In the genomic region with DNA sequence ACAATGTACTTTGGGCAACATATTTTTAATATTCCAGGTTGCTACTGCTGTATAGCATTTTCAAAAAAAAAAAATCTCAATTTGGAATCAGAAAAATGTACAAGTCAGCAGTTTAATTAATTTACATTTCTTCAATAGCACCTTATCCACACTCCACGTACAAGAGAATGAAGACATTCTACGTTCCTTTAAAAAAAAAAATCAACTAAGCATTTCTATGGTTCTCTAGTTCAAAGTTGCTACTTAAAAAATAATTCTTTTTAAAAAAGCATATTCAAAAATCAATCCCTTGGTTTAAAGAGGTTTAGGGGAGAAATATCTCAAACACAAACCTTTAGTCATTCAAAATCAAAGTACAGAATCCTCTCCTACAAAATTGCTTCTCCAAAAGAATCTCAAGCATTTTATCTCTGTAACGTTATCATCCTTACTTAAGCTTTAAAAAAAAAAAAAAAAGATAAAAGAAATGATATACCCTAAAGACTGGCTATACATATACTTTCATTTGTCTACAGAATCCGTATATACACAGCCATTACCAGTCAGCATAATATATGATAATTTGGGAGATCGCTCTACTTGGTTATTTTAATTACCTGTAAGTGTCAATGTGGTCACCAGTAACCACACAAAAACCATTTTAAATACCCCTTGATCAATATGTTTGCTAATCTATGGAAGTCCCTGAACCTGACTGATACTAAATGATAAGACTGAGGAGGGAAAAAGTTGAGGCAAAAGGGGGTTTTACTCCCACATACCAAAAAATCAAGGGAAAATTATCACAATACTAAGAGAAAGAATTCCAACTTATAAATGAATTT, we compare ENCODE assay signal across 9 cellular contexts. TPM values are rescaled to one million over a fixed set of nuclear protein-coding genes. Genes with fewer than 3 reads are reported as not detected.
A peak's percentile ranks its signal among the peaks of the same experiment; 100 is the strongest.
DNase-seq lines count a peak whose midpoint lies in the region; ATAC-seq and TF ChIP-seq lines count a peak whose summit lies in the region.
"Had no signal": no experiment of that assay in that cellular context is flagged by ENCODE, and none has a peak within 500 bp of the region (broad histone marks: within the 10 kb centered on the region; RNA-seq: fewer than 3 reads in every experiment).

No MANE protein-coding gene starts in this region.

- in situ Hi-C loops in KBM-7 (cut with MboI; ENCODE audit: low pct_unique_long_range_greater_than_20kb, low sequenced_read_pairs) = no loop called here

- H3K4me3 Mint-ChIP-seq in central memory CD8-positive, alpha-beta T cell = peak overlapping the region; percentile 84
- H3K4me3 Mint-ChIP-seq in natural killer cell = peak overlapping the region; percentile 96

- H3K4me2 ChIP-seq in BLaER1 treated with 17β-estradiol and CSF1 and Interleukin-3, amounts not matched to agents 10 nM and 100 nM = peak overlapping the region; percentile 66 to 92 (median 81); a peak in 21 of 22 replicates

- H3K36me3 Mint-ChIP-seq in central memory CD8-positive, alpha-beta T cell (ENCODE audit: insufficient read depth) = peaks cover 14% of the 10 kb centered on the region
- H3K36me3 Mint-ChIP-seq in natural killer cell = peaks cover 8% of the 10 kb centered on the region

- intact Hi-C loops in natural killer cell (cut with micrococcal nuclease) = loop anchor here (5.0 kb wide), 2 partner anchors 37 to 207 kb away; no protein-coding TSS in a partner anchor

- no peaks in the 10 kb centered on the region for H3K27me3 ChIP-seq in BLaER1 treated with 17β-estradiol and CSF1 and Interleukin-3, amounts not matched to agents 10 nM and 100 nM

- TF ChIP-seq CTCF in natural killer cell (IDR thresholded peaks at IDR 0.05) = no peak

- no peak for ATAC-seq in central memory CD8-positive, alpha-beta T cell (replicated peaks; ENCODE audit: extremely low read depth, poor library complexity, severe bottlenecking)
- ATAC-seq in natural killer cell (no peak), HG02798 (IDR thresholded peaks at IDR 0.05; ENCODE audit: poor library complexity, unreplicated experiment) (no peak), GM18868 (IDR thresholded peaks at IDR 0.05; ENCODE audit: unreplicated experiment) (no peak), GM21529 (IDR thresholded peaks at IDR 0.05; ENCODE audit: unreplicated experiment) (no peak)

- H3K9me3 Mint-ChIP-seq in central memory CD8-positive, alpha-beta T cell = no peaks in the 10 kb centered on the region
- H3K9me3 Mint-ChIP-seq in natural killer cell = no peaks in the 10 kb centered on the region

- H3K27ac ChIP-seq in BLaER1 treated with 17β-estradiol and CSF1 and Interleukin-3, amounts not matched to agents 10 nM and 100 nM = peak overlapping the region; percentile 94 to 99 (median 97); a peak in 20 of 22 replicates

- peak; percentile 40 for DNase-seq in KBM-7
- no peak for DNase-seq in central memory CD8-positive, alpha-beta T cell (ENCODE audit: low spot score in 2 of 2)
- no peak for DNase-seq in natural killer cell
- no peak for DNase-seq in NOMO-1 treated with DMSO at 0.1 percent for 48 hours (lab: John Stamatoyannopoulos, UW; ENCODE audit: unreplicated experiment)
- DNase-seq: NCI-H226 had no signal

- peak overlapping the region; percentile 75 to 98 (median 90) for H3K4me3 ChIP-seq in BLaER1 treated with 17β-estradiol and CSF1 and Interleukin-3, amounts not matched to agents 10 nM and 100 nM

- H3K27me3 Mint-ChIP-seq in central memory CD8-positive, alpha-beta T cell = no peaks in the 10 kb centered on the region
- no peaks in the 10 kb centered on the region for H3K27me3 Mint-ChIP-seq in natural killer cell (ENCODE audit: low read depth in 2 of 2)

- no peak overlapping the region for H3K27ac Mint-ChIP-seq in central memory CD8-positive, alpha-beta T cell (ENCODE audit: low read depth)
- peak overlapping the region; percentile 88 to 93 for H3K27ac Mint-ChIP-seq in natural killer cell

- peaks cover 65 to 70% (median 68%) of the 10 kb centered on the region in 11 experiments for H4K20me1 ChIP-seq in BLaER1 treated with 17β-estradiol and CSF1 and Interleukin-3, amounts not matched to agents 10 nM and 100 nM

- peak overlapping the region; percentile 94 to 99 (median 97) for H3K9ac ChIP-seq in BLaER1 treated with 17β-estradiol and CSF1 and Interleukin-3, amounts not matched to agents 10 nM and 100 nM

- H3K9me3 ChIP-seq in BLaER1 treated with 17β-estradiol and CSF1 and Interleukin-3, amounts not matched to agents 10 nM and 100 nM (replicated peaks in 1 of 11) = 0 out of 22 replicates have a peak, but pooled peaks cover 0 to 4% (median 0%) of the 10 kb centered on the region in 11 experiments

- H3K36me3 ChIP-seq in BLaER1 treated with 17β-estradiol and CSF1 and Interleukin-3, amounts not matched to agents 10 nM and 100 nM = peaks cover 0 to 8% (median 0%) of the 10 kb centered on the region in 11 experiments; a peak in 1 of 22 replicates

- H3K4me1 ChIP-seq in BLaER1 treated with 17β-estradiol and CSF1 and Interleukin-3, amounts not matched to agents 10 nM and 100 nM = peaks cover 40 to 62% (median 55%) of the 10 kb centered on the region in 10 experiments

- H3K4me1 Mint-ChIP-seq in central memory CD8-positive, alpha-beta T cell = peaks cover 46% of the 10 kb centered on the region
- peaks cover 40 to 41% of the 10 kb centered on the region in 2 donors for H3K4me1 Mint-ChIP-seq in natural killer cell

RNA-seq across cellular contexts. Expression of gene MED13L, which starts 2.7 kb away (rescaled TPM):
- total RNA-seq in natural killer cell = 100 to 1,000 TPM; 237 to 316 (median 240) TPM
